Comparison of ENCODE assay signal across 31 cellular contexts in the genomic region with DNA sequence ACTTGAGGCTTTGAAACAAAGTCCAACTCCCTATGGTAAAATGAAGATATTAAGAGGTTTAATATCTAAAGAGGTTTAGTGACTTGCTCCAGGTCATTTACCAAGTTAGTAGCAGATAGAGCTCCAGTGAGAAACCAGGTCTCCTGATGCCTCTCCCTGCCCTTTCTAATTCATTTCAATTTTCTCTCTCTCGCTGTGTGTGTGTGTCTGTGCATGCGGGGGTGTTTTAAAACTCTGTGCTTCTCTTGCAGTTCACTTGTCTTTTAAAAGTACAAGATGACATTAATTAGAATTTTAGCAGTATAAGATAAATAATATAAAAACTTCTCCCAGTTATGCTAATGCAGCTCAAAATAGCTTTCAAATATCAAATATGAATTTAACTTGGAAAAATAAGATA. TPM values are rescaled to one million over a fixed set of nuclear protein-coding genes. Genes with fewer than 3 reads are reported as not detected.
"Had no signal": no experiment of that assay in that cellular context is flagged by ENCODE, and none has a peak within 500 bp of the region (broad histone marks: within the 10 kb centered on the region; RNA-seq: fewer than 3 reads in every experiment).

No MANE protein-coding gene starts in this region.

- H3K4me1 ChIP-seq: stomach, suprapubic skin, thyroid gland, tibial artery, tibial nerve, upper lobe of right lung, uterus, vagina had no signal

- DNase-seq: stimulated activated CD4-positive, alpha-beta T cell treated with anti-CD3 and anti-CD28 coated beads, Interleukin-2, amount 100 ng/mL, for 48 hours; stimulated activated CD4-positive, alpha-beta T cell treated with anti-CD3 and anti-CD28 coated beads, Interleukin-4, amount 100 ng/mL, for 1 hour; stimulated activated CD4-positive, alpha-beta T cell treated with anti-CD3 and anti-CD28 coated beads, Interleukin-4, amount 100 ng/mL, for 24 hours; stimulated activated CD4-positive, alpha-beta T cell treated with anti-CD3 and anti-CD28 coated beads, Interleukin-4, amount 100 ng/mL, for 4 hours; stimulated activated CD8-positive, alpha-beta memory T cell treated with anti-CD3 and anti-CD28 coated beads, Interleukin-4, amount 100 ng/mL, for 48 hours; stimulated activated naive B cell treated with anti-CD40 and anti-IgM and Interleukin-4, amounts not matched to agents 10 μg/mL and 1 μg/mL and 100 μg/mL, for 72 hours; stimulated activated naive CD4-positive, alpha-beta T cell; stimulated activated naive CD4-positive, alpha-beta T cell treated with Interleukin-2 at 50 U/mL for 16 hours; stimulated activated naive CD8-positive, alpha-beta T cell treated with anti-CD3 and anti-CD28 coated beads, Interleukin-15, amount 100 ng/mL, for 72 hours; stimulated activated naive CD8-positive, alpha-beta T cell treated with anti-CD3 and anti-CD28 coated beads, Interleukin-15, Interleukin-2, amounts not matched to agents 100 U/mL and 50 U/mL, for 24 hours; stomach; substantia nigra; testis; thyroid gland; tibial artery; transverse colon; trophoblast cell; upper lobe of left lung; upper lobe of right lung; uterus had no signal

- H3K36me3 ChIP-seq: stomach, suprapubic skin, thoracic aorta, thyroid gland, tibial artery, tibial nerve, transverse colon, upper lobe of left lung, upper lobe of right lung, uterus, vagina had no signal

- H3K9me3 Mint-ChIP-seq: stimulated activated effector memory CD8-positive, alpha-beta T cell treated with anti-CD3 and anti-CD28 coated beads, Interleukin-12 subunit alpha, Interleukin-12 subunit beta, amount 100 ng/mL, for 72 hours; stimulated activated memory B cell treated with anti-CD40 and anti-IgM and Interleukin-4, amounts not matched to agents 10 μg/mL and 1 μg/mL and 100 μg/mL, for 72 hours; stimulated activated naive B cell treated with anti-CD40 and anti-IgM and Interleukin-4, amounts not matched to agents 10 μg/mL and 1 μg/mL and 100 μg/mL, for 72 hours; stimulated activated naive CD8-positive, alpha-beta T cell treated with anti-CD3 and anti-CD28 coated beads, Interleukin-15, amount 100 ng/mL, for 72 hours; stimulated activated naive CD8-positive, alpha-beta T cell treated with anti-CD3 and anti-CD28 coated beads, Interleukin-15, Interleukin-2, amounts not matched to agents 100 ng/mL and 50 ng/mL, for 24 hours had no signal

- H3K4me3 Mint-ChIP-seq: stimulated activated effector memory CD8-positive, alpha-beta T cell treated with anti-CD3 and anti-CD28 coated beads, Interleukin-12 subunit alpha, Interleukin-12 subunit beta, amount 100 ng/mL, for 72 hours; stimulated activated memory B cell treated with anti-CD40 and anti-IgM and Interleukin-4, amounts not matched to agents 10 μg/mL and 1 μg/mL and 100 μg/mL, for 72 hours; stimulated activated naive B cell treated with anti-CD40 and anti-IgM and Interleukin-4, amounts not matched to agents 10 μg/mL and 1 μg/mL and 100 μg/mL, for 72 hours; stimulated activated naive CD8-positive, alpha-beta T cell treated with anti-CD3 and anti-CD28 coated beads, Interleukin-15, amount 100 ng/mL, for 72 hours; stimulated activated naive CD8-positive, alpha-beta T cell treated with anti-CD3 and anti-CD28 coated beads, Interleukin-15, Interleukin-2, amounts not matched to agents 100 ng/mL and 50 ng/mL, for 24 hours; type B pancreatic cell had no signal

- H3K36me3 Mint-ChIP-seq: stimulated activated effector memory CD8-positive, alpha-beta T cell treated with anti-CD3 and anti-CD28 coated beads, Interleukin-12 subunit alpha, Interleukin-12 subunit beta, amount 100 ng/mL, for 72 hours; stimulated activated memory B cell treated with anti-CD40 and anti-IgM and Interleukin-4, amounts not matched to agents 10 μg/mL and 1 μg/mL and 100 μg/mL, for 72 hours; stimulated activated naive B cell treated with anti-CD40 and anti-IgM and Interleukin-4, amounts not matched to agents 10 μg/mL and 1 μg/mL and 100 μg/mL, for 72 hours; type B pancreatic cell had no signal

- H3K27ac Mint-ChIP-seq: stimulated activated effector memory CD8-positive, alpha-beta T cell treated with anti-CD3 and anti-CD28 coated beads, Interleukin-12 subunit alpha, Interleukin-12 subunit beta, amount 100 ng/mL, for 72 hours; stimulated activated memory B cell treated with anti-CD40 and anti-IgM and Interleukin-4, amounts not matched to agents 10 μg/mL and 1 μg/mL and 100 μg/mL, for 72 hours; stimulated activated naive B cell treated with anti-CD40 and anti-IgM and Interleukin-4, amounts not matched to agents 10 μg/mL and 1 μg/mL and 100 μg/mL, for 72 hours; stimulated activated naive CD8-positive, alpha-beta T cell treated with anti-CD3 and anti-CD28 coated beads, Interleukin-15, amount 100 ng/mL, for 72 hours; stimulated activated naive CD8-positive, alpha-beta T cell treated with anti-CD3 and anti-CD28 coated beads, Interleukin-15, Interleukin-2, amounts not matched to agents 100 ng/mL and 50 ng/mL, for 24 hours; type B pancreatic cell had no signal

- H3K27me3 ChIP-seq: testis, thyroid gland, tibial nerve, transverse colon, upper lobe of left lung, upper lobe of right lung, uterus, vagina had no signal

- H3K9me3 ChIP-seq: stomach, suprapubic skin, testis, thoracic aorta, thyroid gland, tibial artery, tibial nerve, transverse colon, upper lobe of left lung, upper lobe of right lung, uterus, vagina had no signal

- H3K4me3 ChIP-seq: stomach, suprapubic skin, testis, thoracic aorta, thyroid gland, tibial artery, tibial nerve, transverse colon, upper lobe of left lung, upper lobe of right lung, uterus, vagina had no signal

RNA-seq across cellular contexts. Expression of a gene that starts 8.2 kb away (rescaled TPM):
- total RNA-seq: subcutaneous adipose tissue, suprapubic skin, temporal lobe, thoracic aorta, tibial nerve, upper lobe of left lung, ureter, vagina had no signal

RNA-seq across cellular contexts. Expression of a gene that starts 13.9 kb away (rescaled TPM):
- total RNA-seq: subcutaneous adipose tissue, suprapubic skin, temporal lobe, thoracic aorta, thyroid gland, upper lobe of right lung, ureter, uterus, vagina had no signal

RNA-seq across cellular contexts. Expression of a gene that starts 58.5 kb away (rescaled TPM):
- total RNA-seq: thoracic aorta, tibial nerve had no signal
